ENCODE assay signal across 8 cellular contexts in the genomic region with DNA sequence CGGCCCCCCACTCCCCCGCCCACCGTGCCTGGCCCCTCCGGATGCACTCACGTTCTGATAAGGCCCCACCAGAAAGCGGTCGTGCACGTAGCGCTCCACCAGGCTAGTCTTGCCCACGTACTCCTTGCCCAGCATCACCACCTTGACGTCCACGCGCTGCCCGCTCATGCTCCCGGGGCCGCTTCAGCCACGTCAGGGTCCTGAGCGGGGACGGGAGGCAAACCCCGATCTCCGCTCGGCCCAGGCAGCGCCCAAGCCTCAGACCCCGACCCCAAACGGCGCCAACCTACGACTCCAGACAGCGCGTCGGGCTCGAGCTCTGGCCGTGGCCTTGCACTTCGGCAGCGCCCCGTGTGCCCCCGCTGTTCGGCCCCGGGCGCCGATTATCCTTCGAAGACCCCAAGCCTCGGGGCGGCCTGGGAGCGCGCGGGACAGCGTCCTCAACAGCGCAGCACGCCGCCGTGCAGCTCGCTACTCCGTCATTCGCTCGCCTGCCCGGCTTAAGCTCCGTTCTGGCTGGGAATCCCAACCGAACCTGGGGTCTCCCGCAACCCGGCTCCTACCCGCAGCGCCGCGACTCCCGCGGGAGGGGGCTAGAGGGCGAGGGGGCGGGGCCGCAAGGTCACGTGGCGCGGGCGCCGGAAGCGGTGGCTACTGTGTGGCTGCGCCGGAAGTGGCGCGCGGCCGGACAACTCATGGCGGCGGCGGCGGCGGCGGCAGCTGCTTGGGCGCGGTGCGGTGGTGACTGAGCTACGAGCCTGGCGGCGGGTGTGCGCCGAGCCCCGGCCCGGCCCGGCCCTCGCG. TPM values are rescaled to one million over a fixed set of nuclear protein-coding genes. Genes with fewer than 3 reads are reported as not detected.
A peak's percentile ranks its signal among the peaks of the same experiment; 100 is the strongest.
DNase-seq lines count a peak whose midpoint lies in the region; ATAC-seq and TF ChIP-seq lines count a peak whose summit lies in the region.

PRELID1 (plus strand) TSS at position 679 of the 804 bp plus-strand sequence. CDS start 187 bp downstream, outside the sequence.
RAB24 (minus strand) TSS at position 599 of the 804 bp plus-strand sequence; CDS start at position 168, 431 bp downstream.

- H3K4me2 ChIP-seq in DOHH2 (ENCODE audit: low read length): peak within 1 kb of the TSS; percentile 76

- peak within 1 kb of the TSS; percentile 87 to 95 (median 91) for H3K9ac ChIP-seq in subcutaneous abdominal adipose tissue (ENCODE audit: low read length in 5 of 5)

- H4K20me1 ChIP-seq in DOHH2 (ENCODE audit: control insufficient read depth, insufficient read depth, low read depth, low read length): peaks cover 13% of the 10 kb centered on the region; the same call in 1 of the 2 replicates

- no peaks in the 10 kb centered on the region for H3K27me3 ChIP-seq in DOHH2 (ENCODE audit: control insufficient read depth, low read length)
- no peaks in the 10 kb centered on the region for H3K27me3 ChIP-seq in SJCRH30
- H3K27me3 ChIP-seq in foreskin keratinocyte: no peaks in the 10 kb centered on the region
- no peaks in the 10 kb centered on the region for H3K27me3 ChIP-seq in neuron (ENCODE audit: insufficient read depth, low read length)
- H3K27me3 ChIP-seq in subcutaneous abdominal adipose tissue (ENCODE audit: control insufficient read depth in 5 of 5, insufficient read depth in 4 of 5, low read length in 5 of 5): no peaks in the 10 kb centered on the region

- peaks cover 67% of the 10 kb centered on the region for H3K79me2 ChIP-seq in DOHH2 (ENCODE audit: control insufficient read depth, low read length)

- peak within 1 kb of the TSS; percentile 84 for H2AFZ ChIP-seq in neuron (ENCODE audit: low read depth, low read length)

- H3K4me1 ChIP-seq in DOHH2 (ENCODE audit: control insufficient read depth, low read length) (peaks cover 79% of the 10 kb centered on the region), SJCRH30 (peaks cover 9% of the 10 kb centered on the region), foreskin keratinocyte (peaks cover 26% of the 10 kb centered on the region), neuron (ENCODE audit: insufficient read depth, low read length) (peaks cover 19% of the 10 kb centered on the region), subcutaneous abdominal adipose tissue (ENCODE audit: control insufficient read depth in 5 of 5, insufficient read depth in 5 of 5, low read length in 5 of 5) (peaks cover 12 to 86% (median 63%) of the 10 kb centered on the region in 5 donors)

- no peaks in the 10 kb centered on the region for H3K9me2 ChIP-seq in DOHH2 (replicated peaks; ENCODE audit: control insufficient read depth, low read length)

- H3K9me3 ChIP-seq in DOHH2 (ENCODE audit: control insufficient read depth, insufficient read depth, low read length): no peaks in the 10 kb centered on the region
- H3K9me3 ChIP-seq in KOPT-K1 (ENCODE audit: insufficient read depth, low read length, poor library complexity, severe bottlenecking): no peaks in the 10 kb centered on the region
- H3K9me3 ChIP-seq in SJCRH30 (replicated peaks): no peaks in the 10 kb centered on the region
- no peaks in the 10 kb centered on the region for H3K9me3 ChIP-seq in neuron (ENCODE audit: low read length)
- no peaks in the 10 kb centered on the region for H3K9me3 ChIP-seq in subcutaneous abdominal adipose tissue (ENCODE audit: control insufficient read depth in 5 of 5, low read length in 5 of 5)

- DNase-seq in SJCRH30 (peak; percentile 89 to 91), activated gamma-delta T cell treated with Interleukin-2 at 50 U/mL for 16 hours (peak; percentile 88), foreskin keratinocyte (peak in 1 of 2 donors; percentile 44)

- peak within 1 kb of the TSS; percentile 69 for H3K27ac ChIP-seq in DOHH2 (ENCODE audit: low read depth, low read length)
- peak within 1 kb of the TSS; percentile 85 for H3K27ac ChIP-seq in KOPT-K1 (ENCODE audit: low read depth, low read length, poor library complexity, severe bottlenecking)
- H3K27ac ChIP-seq in SJCRH30: peak within 1 kb of the TSS; percentile 88
- H3K27ac ChIP-seq in foreskin keratinocyte: peak within 1 kb of the TSS; percentile 87
- H3K27ac ChIP-seq in subcutaneous abdominal adipose tissue (ENCODE audit: low read depth, low read length): peak within 1 kb of the TSS; percentile 90

- peak; percentile 59 for ATAC-seq in GM21619 (IDR thresholded peaks at IDR 0.05; ENCODE audit: unreplicated experiment)
- ATAC-seq in foreskin keratinocyte: peak; percentile 50

- H3F3A ChIP-seq in DOHH2 (ENCODE audit: control insufficient read depth, insufficient read depth): peaks cover 33% of the 10 kb centered on the region

- H3K4me3 ChIP-seq in DOHH2 (ENCODE audit: low read length): peak within 1 kb of the TSS; percentile 99
- H3K4me3 ChIP-seq in SJCRH30: peak within 1 kb of the TSS; percentile 98
- H3K4me3 ChIP-seq in neuron (ENCODE audit: low read length): peak within 1 kb of the TSS; percentile 68
- peak within 1 kb of the TSS; percentile 67 to 99 (median 89) for H3K4me3 ChIP-seq in subcutaneous abdominal adipose tissue (ENCODE audit: low read depth in 1 of 5, low read length in 5 of 5)

- TF ChIP-seq CTCF in DOHH2 (IDR thresholded peaks at IDR 0.05; ENCODE audit: low read depth, low read length, poor library complexity, severe bottlenecking): peak; percentile 61
- TF ChIP-seq CTCF in foreskin keratinocyte (conservative IDR thresholded peaks at IDR 0.05): peak; percentile 56

- peaks cover 84% of the 10 kb centered on the region for H3K36me3 ChIP-seq in DOHH2 (ENCODE audit: control insufficient read depth, low read length)
- H3K36me3 ChIP-seq in KOPT-K1 (ENCODE audit: insufficient read depth, low read length): peaks cover 60% of the 10 kb centered on the region
- peaks cover 24% of the 10 kb centered on the region for H3K36me3 ChIP-seq in SJCRH30
- H3K36me3 ChIP-seq in neuron (ENCODE audit: insufficient read depth, low read length): peaks cover 42% of the 10 kb centered on the region
- peaks cover 0 to 32% (median 27%) of the 10 kb centered on the region in 5 donors for H3K36me3 ChIP-seq in subcutaneous abdominal adipose tissue (ENCODE audit: control insufficient read depth in 5 of 5, insufficient read depth in 5 of 5, low read length in 5 of 5)

RNA-seq across cellular contexts. Expression of gene PRELID1, which starts in this region (rescaled TPM):
- 226 and 259 TPM in 2 replicates for total RNA-seq in SJCRH30 (2014; rRNA removed; shearing (Covaris generic))
- total RNA-seq in foreskin keratinocyte: 281 and 287 TPM in 2 replicates
- 393 and 452 TPM in 2 replicates for polyA plus RNA-seq in foreskin keratinocyte

RNA-seq across cellular contexts. Expression of gene RAB24, which starts in this region (rescaled TPM):
- total RNA-seq in SJCRH30 (2014; rRNA removed; shearing (Covaris generic)): 24.1 and 25.4 TPM in 2 replicates
- 12.1 and 12.7 TPM in 2 replicates for total RNA-seq in foreskin keratinocyte
- 20.8 and 21.6 TPM in 2 replicates for polyA plus RNA-seq in foreskin keratinocyte
